7 cellular contexts compared by ENCODE assay signal in the genomic region with DNA sequence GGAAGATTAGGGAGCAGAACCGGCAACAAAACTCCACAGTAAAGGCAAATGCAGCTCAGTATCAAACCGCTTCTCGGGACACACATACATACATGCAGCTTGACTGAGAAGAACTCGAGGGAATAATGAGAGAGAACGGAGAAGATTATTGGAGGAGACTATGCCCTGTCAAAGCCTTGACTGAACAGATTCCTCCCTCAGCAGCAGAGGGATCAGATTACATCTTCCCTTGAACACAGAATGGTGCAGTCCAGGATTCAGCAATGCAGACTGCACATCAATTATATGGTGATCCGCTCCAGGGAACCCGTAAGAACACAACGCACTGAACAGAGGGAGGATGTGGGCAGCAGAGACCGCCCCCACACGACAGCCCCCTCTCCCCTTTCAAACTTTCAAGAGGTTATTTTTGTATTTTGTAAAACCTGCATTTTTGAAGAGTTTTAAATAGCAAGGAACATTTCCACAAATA.
DNase-seq lines count a peak whose midpoint lies in the region; ATAC-seq and TF ChIP-seq lines count a peak whose summit lies in the region.

No MANE protein-coding gene starts in this region.

- H3K27me3 ChIP-seq in WERI-Rb-1 (ENCODE audit: insufficient read depth, low read depth, severe bottlenecking) (no peaks in the 10 kb centered on the region), foreskin keratinocyte (no peaks in the 10 kb centered on the region)

- peaks cover 33% of the 10 kb centered on the region for H3K4me1 ChIP-seq in foreskin keratinocyte

- peak; percentile 73 for ATAC-seq in HG02642 (IDR thresholded peaks at IDR 0.05; ENCODE audit: poor library complexity, unreplicated experiment)
- peak; percentile 99 for ATAC-seq in foreskin keratinocyte

- in situ Hi-C loops in GM13976 (cut with MboI; ENCODE audit: low sequenced_read_pairs, unreplicated experiment), result no loop called here

- no peaks in the 10 kb centered on the region for H3K36me3 ChIP-seq in WERI-Rb-1

- H3K4me3 ChIP-seq in WERI-Rb-1 (ENCODE audit: low read depth, low read length), result peak overlapping the region; percentile 47

- peak; percentile 15 for DNase-seq in GM13976 (ENCODE audit: low spot score)
- peak; percentile 77 for DNase-seq in NCI-H1694 (lab: John Stamatoyannopoulos, UW)
- DNase-seq in WERI-Rb-1, result peak; percentile 87
- peak; percentile 97 to 99 for DNase-seq in foreskin keratinocyte
- peak in 52 of 56 donors; percentile 1 to 78 (median 36) for DNase-seq in nucleus accumbens (lab: John Stamatoyannopoulos, UW)
- DNase-seq in UCSD-AML1 (lab: John Stamatoyannopoulos, UW; ENCODE audit: unreplicated experiment), result no peak

- H3K9me3 ChIP-seq in WERI-Rb-1 (ENCODE audit: severe bottlenecking), result no peaks in the 10 kb centered on the region

- TF ChIP-seq CTCF in GM13976 (IDR thresholded peaks at IDR 0.05; ENCODE audit: borderline replicate concordance, control extremely low read depth, extremely low read depth, insufficient read depth, missing control alignments), result no peak
- TF ChIP-seq CTCF in WERI-Rb-1 (IDR thresholded peaks at IDR 0.05; ENCODE audit: low read depth, low read length), result no peak
- TF ChIP-seq CTCF in foreskin keratinocyte (conservative IDR thresholded peaks at IDR 0.05), result peak; percentile 1

- peak overlapping the region; percentile 76 for H3K27ac ChIP-seq in WERI-Rb-1
- peak overlapping the region; percentile 62 for H3K27ac ChIP-seq in foreskin keratinocyte
